ENCODE assay signal across 28 cellular contexts in genomic region chr3:88742066-88742465, GRCh38.
DNase-seq lines count a peak whose midpoint lies in the region; ATAC-seq, FAIRE-seq and TF ChIP-seq lines count a peak whose summit lies in the region.
"Had no signal": no experiment of that assay in that cellular context is flagged by ENCODE, and none has a peak within 500 bp of the region (broad histone marks: within the 10 kb centered on the region; RNA-seq: fewer than 3 reads in every experiment).

No MANE protein-coding gene starts in this region.

- H3K4me3 ChIP-seq in astrocyte (ENCODE audit: insufficient read depth, low read depth, low read length) = no peak overlapping the region
- no peak overlapping the region for H3K4me3 ChIP-seq in mammary epithelial cell (replicated peaks in 1 of 3; ENCODE audit: insufficient read depth in 1 of 3, low read depth in 2 of 3, low read length in 3 of 3)
- H3K4me3 ChIP-seq: MG63 had no signal

- DNase-seq in astrocyte (ENCODE audit: low read depth) = peak; percentile 88
- peak; percentile 23 for DNase-seq in mammary epithelial cell
- DNase-seq in myocyte (ENCODE audit: low read depth) = peak; percentile 5
- no peak for DNase-seq in activated CD4-positive, alpha-beta T cell treated with anti-CD3 and anti-CD28 coated beads for 1 hour
- DNase-seq in NCI-H82 (lab: John Stamatoyannopoulos, UW) = no peak
- DNase-seq: Caco-2; CD8-positive, alpha-beta T cell; DMS 273 treated with DMSO at 0.1 percent for 48 hours; DND-41; H7; Karpas-422; MG63; NCI-H1105 treated with DMSO at 0.1 percent for 48 hours; NCI-H146; NCI-H1930; NCI-H2107; NCI-H446 treated with DMSO at 0.1 percent for 48 hours; NCI-H526; SHP77 had no signal

- no peaks in the 10 kb centered on the region for H3K4me1 Mint-ChIP-seq in astrocyte (ENCODE audit: low read depth, unreplicated experiment)
- H3K4me1 Mint-ChIP-seq: B cell had no signal

- H3K36me3 ChIP-seq in astrocyte (ENCODE audit: insufficient read depth, low read length) = no peaks in the 10 kb centered on the region
- no peaks in the 10 kb centered on the region for H3K36me3 ChIP-seq in mammary epithelial cell (ENCODE audit: insufficient read depth, low read length)
- H3K36me3 ChIP-seq: MG63 had no signal

- no TSS peak for BruUV-seq in mammary epithelial cell (replicated peaks; lab: Mats Ljungman, UMichigan)

- H4K20me1 ChIP-seq in astrocyte (ENCODE audit: insufficient read depth, low read length) (no peaks in the 10 kb centered on the region), mammary epithelial cell (ENCODE audit: insufficient read depth, low read length) (no peaks in the 10 kb centered on the region)

- H3K4me1 ChIP-seq in astrocyte (ENCODE audit: insufficient read depth, low read length) (no peaks in the 10 kb centered on the region), mammary epithelial cell (ENCODE audit: insufficient read depth, low read length) (no peaks in the 10 kb centered on the region)
- H3K4me1 ChIP-seq: Caco-2 had no signal

- ATAC-seq in GM21526 (IDR thresholded peaks at IDR 0.05; ENCODE audit: low FRiP score, unreplicated experiment) (no peak), HG03175 (IDR thresholded peaks at IDR 0.05; ENCODE audit: unreplicated experiment) (no peak)
- ATAC-seq: CD8-positive, alpha-beta T cell; HepG2; Panc1 had no signal

- no peak overlapping the region for H3K27ac Mint-ChIP-seq in astrocyte (ENCODE audit: unreplicated experiment)
- H3K27ac Mint-ChIP-seq: B cell; CD8-positive, alpha-beta T cell had no signal

- no peaks in the 10 kb centered on the region for H3K36me3 Mint-ChIP-seq in astrocyte (ENCODE audit: low read depth, unreplicated experiment)
- H3K36me3 Mint-ChIP-seq: CD8-positive, alpha-beta T cell had no signal

- H3K79me2 ChIP-seq in astrocyte (ENCODE audit: insufficient read depth, low read length) (no peaks in the 10 kb centered on the region), mammary epithelial cell (ENCODE audit: insufficient read depth, low read length) (no peaks in the 10 kb centered on the region)

- H3K27me3 ChIP-seq in astrocyte (ENCODE audit: insufficient read depth, low read length) (no peaks in the 10 kb centered on the region), mammary epithelial cell (ENCODE audit: insufficient read depth, low read length) (no peaks in the 10 kb centered on the region)
- H3K27me3 ChIP-seq: MG63 had no signal

- CTCF ChIA-PET in mammary epithelial cell (lab: Charles Lee; ENCODE audit: low non-redundant PET) = no interaction called here

- in situ Hi-C loops in mammary epithelial cell (cut with MboI; ENCODE audit: low sequenced_read_pairs in 2 of 2) = no loop called here

- intact Hi-C loops in mammary epithelial cell (cut with micrococcal nuclease) = no loop called here

- H3K4me3 Mint-ChIP-seq in astrocyte (ENCODE audit: unreplicated experiment) = no peak overlapping the region
- H3K4me3 Mint-ChIP-seq: B cell; CD8-positive, alpha-beta T cell had no signal

- H3K9me3 ChIP-seq in astrocyte (ENCODE audit: insufficient read depth, low read depth, low read length) (no peaks in the 10 kb centered on the region), mammary epithelial cell (replicated peaks; ENCODE audit: insufficient read depth, low read length) (no peaks in the 10 kb centered on the region)
- H3K9me3 ChIP-seq: Caco-2, MG63 had no signal

- H3K27me3 Mint-ChIP-seq in astrocyte (ENCODE audit: low read depth, unreplicated experiment) = no peaks in the 10 kb centered on the region
- H3K27me3 Mint-ChIP-seq: B cell had no signal

- 0% methylated on average over 2 of the region's 2 CpGs for WGBS in mammary epithelial cell (ENCODE audit: low coverage, missing lambda C conversion rate)

- H3K27ac ChIP-seq in astrocyte (ENCODE audit: low read depth, low read length) = no peak overlapping the region
- H3K27ac ChIP-seq in mammary epithelial cell (ENCODE audit: insufficient read depth, low read depth, low read length) = no peak overlapping the region
- H3K27ac ChIP-seq: C4-2B, RWPE1 had no signal

- no peak for TF ChIP-seq CTCF in astrocyte (IDR thresholded peaks at IDR 0.05; ENCODE audit: insufficient read depth, low read depth, low read length)
- no peak for TF ChIP-seq CTCF in mammary epithelial cell (conservative IDR thresholded peaks at IDR 0.05 in 1 of 2, IDR thresholded peaks at IDR 0.05 in 1 of 2; ENCODE audit: extremely low read depth in 1 of 2, insufficient read depth in 1 of 2, low read depth in 1 of 2, low read length in 2 of 2)

- no peak for FAIRE-seq in astrocyte (lab: Jason Lieb, UNC)
- FAIRE-seq: GM12892, GM19239, HepG2 had no signal

- no peak overlapping the region for H3K4me2 ChIP-seq in astrocyte (ENCODE audit: low read length)
- no peak overlapping the region for H3K4me2 ChIP-seq in mammary epithelial cell (ENCODE audit: insufficient read depth, low read depth, low read length)

- H2AFZ ChIP-seq in astrocyte (ENCODE audit: low read depth, low read length) (no peak overlapping the region), mammary epithelial cell (ENCODE audit: low read depth, low read length) (no peak overlapping the region)

- no peaks in the 10 kb centered on the region for H3K9me3 Mint-ChIP-seq in astrocyte (ENCODE audit: unreplicated experiment)

- dilution Hi-C loops in mammary epithelial cell (cut with HindIII; ENCODE audit: low sequenced_read_pairs) = no loop called here

- no peak overlapping the region for H3K9ac ChIP-seq in astrocyte (ENCODE audit: low read length)
- no peak overlapping the region for H3K9ac ChIP-seq in mammary epithelial cell (ENCODE audit: insufficient read depth, low read length)

Comparison
In these comparisons a context has a peak if more than half of its experiments do, and no peak if none do; other contexts are left out.
1. DNase-seq: peak in astrocyte (single experiment), mammary epithelial cell (single experiment) and myocyte (single experiment); none in activated CD4-positive, alpha-beta T cell treated with anti-CD3 and anti-CD28 coated beads for 1 hour (single experiment) and NCI-H82 (single experiment).